ENCODE assay signal across 29 cellular contexts in genomic region chr5:138316355-138316754, GRCh38. TPM values are rescaled to one million over a fixed set of nuclear protein-coding genes. Genes with fewer than 3 reads are reported as not detected.
"Had no signal": no experiment of that assay in that cellular context is flagged by ENCODE, and none has a peak within 500 bp of the region (broad histone marks: within the 10 kb centered on the region; RNA-seq: fewer than 3 reads in every experiment).

No MANE protein-coding gene starts in this region.

- H3K27ac ChIP-seq: epithelial cell of prostate, esophagus squamous epithelium, heart right ventricle, left ventricle myocardium inferior, ovary, right lobe of liver, testis, transverse colon, VCaP had no signal

- H3K4me3 Mint-ChIP-seq: activated T-cell treated with anti-CD3 and anti-CD28 coated beads, Interleukin-2, amount 50 U/mL, for 24 hours; central memory CD8-positive, alpha-beta T cell; dendritic cell treated with granulocyte-macrophage colony-stimulating factor and Interleukin-4, amounts not matched to agents 40 ng/mL and 50 ng/mL, for 4 days; nephron had no signal

- H3K27me3 ChIP-seq: esophagus squamous epithelium, heart right ventricle, ovary, right lobe of liver, testis, transverse colon had no signal

- H3K9me3 Mint-ChIP-seq: activated naive CD4-positive, alpha-beta T cell treated with anti-CD3 and anti-CD28 coated beads, Interleukin-2, amount 50 U/mL, for 72 hours; activated T-cell treated with anti-CD3 and anti-CD28 coated beads, Interleukin-2, amount 50 U/mL, for 24 hours; central memory CD8-positive, alpha-beta T cell; dendritic cell treated with granulocyte-macrophage colony-stimulating factor and Interleukin-4, amounts not matched to agents 40 ng/mL and 50 ng/mL, for 4 days; nephron had no signal

- H3K4me3 ChIP-seq: esophagus squamous epithelium, heart right ventricle, left ventricle myocardium inferior, lung, ovary, right lobe of liver, testis, transverse colon had no signal

- DNase-seq: activated CD4-positive, alpha-beta T cell treated with anti-CD3 and anti-CD28 coated beads for 48 hours; activated CD4-positive, alpha-beta T cell treated with anti-CD3 and anti-CD28 coated beads, Interleukin-2, amount 50 U/mL, for 48 hours; activated CD8-positive, alpha-beta memory T cell treated with anti-CD3 and anti-CD28 coated beads, Interleukin-2, amount 50 U/mL, for 48 hours; activated gamma-delta T cell treated with Interleukin-2 at 50 U/mL for 16 hours; activated T-cell treated with anti-CD3 and anti-CD28 coated beads, Interleukin-2, amount 50 U/mL, for 24 hours; anterior cingulate cortex; effector CD4-positive, alpha-beta T cell; esophagus squamous epithelium; foreskin melanocyte; heart right ventricle; left ventricle myocardium inferior; ovary; right lobe of liver; stimulated activated CD4-positive, alpha-beta T cell treated with anti-CD3 and anti-CD28 coated beads, Interleukin-4, amount 100 ng/mL, for 1 hour; stimulated activated naive CD8-positive, alpha-beta T cell treated with anti-CD3 and anti-CD28 coated beads, Interleukin-15, Interleukin-2, amounts not matched to agents 100 U/mL and 50 U/mL, for 24 hours; testis; transverse colon had no signal

- H3K4me1 Mint-ChIP-seq: central memory CD8-positive, alpha-beta T cell; nephron had no signal

- H3K4me1 ChIP-seq: esophagus squamous epithelium, heart right ventricle, left ventricle myocardium inferior, right lobe of liver, testis, transverse colon had no signal

- H3K27me3 Mint-ChIP-seq: activated T-cell treated with anti-CD3 and anti-CD28 coated beads, Interleukin-2, amount 50 U/mL, for 24 hours; central memory CD8-positive, alpha-beta T cell; dendritic cell treated with granulocyte-macrophage colony-stimulating factor and Interleukin-4, amounts not matched to agents 40 ng/mL and 50 ng/mL, for 4 days; progenitor cell of endocrine pancreas had no signal

- H3K27ac Mint-ChIP-seq: activated naive CD4-positive, alpha-beta T cell treated with anti-CD3 and anti-CD28 coated beads, Interleukin-2, amount 50 U/mL, for 72 hours; activated T-cell treated with anti-CD3 and anti-CD28 coated beads, Interleukin-2, amount 50 U/mL, for 24 hours; dendritic cell treated with granulocyte-macrophage colony-stimulating factor and Interleukin-4, amounts not matched to agents 40 ng/mL and 50 ng/mL, for 4 days; nephron; progenitor cell of endocrine pancreas had no signal

- H3K36me3 ChIP-seq: esophagus squamous epithelium, left ventricle myocardium inferior, ovary, right lobe of liver, transverse colon had no signal

- H3K9me3 ChIP-seq: esophagus squamous epithelium, heart right ventricle, left ventricle myocardium inferior, ovary, right lobe of liver, testis, transverse colon had no signal

RNA-seq across cellular contexts. Expression of gene CDC25C, which starts 15.2 kb away (rescaled TPM):
- total RNA-seq: left ventricle myocardium inferior, mesenteric fat pad had no signal

RNA-seq across cellular contexts. Expression of gene GFRA3, which starts 41.9 kb away (rescaled TPM):
- total RNA-seq: bronchial epithelial cell, glomerular endothelial cell, mesenteric fat pad, renal cortical epithelial cell had no signal
